Comparison of ENCODE assay signal across 11 cellular contexts in the genomic region with DNA sequence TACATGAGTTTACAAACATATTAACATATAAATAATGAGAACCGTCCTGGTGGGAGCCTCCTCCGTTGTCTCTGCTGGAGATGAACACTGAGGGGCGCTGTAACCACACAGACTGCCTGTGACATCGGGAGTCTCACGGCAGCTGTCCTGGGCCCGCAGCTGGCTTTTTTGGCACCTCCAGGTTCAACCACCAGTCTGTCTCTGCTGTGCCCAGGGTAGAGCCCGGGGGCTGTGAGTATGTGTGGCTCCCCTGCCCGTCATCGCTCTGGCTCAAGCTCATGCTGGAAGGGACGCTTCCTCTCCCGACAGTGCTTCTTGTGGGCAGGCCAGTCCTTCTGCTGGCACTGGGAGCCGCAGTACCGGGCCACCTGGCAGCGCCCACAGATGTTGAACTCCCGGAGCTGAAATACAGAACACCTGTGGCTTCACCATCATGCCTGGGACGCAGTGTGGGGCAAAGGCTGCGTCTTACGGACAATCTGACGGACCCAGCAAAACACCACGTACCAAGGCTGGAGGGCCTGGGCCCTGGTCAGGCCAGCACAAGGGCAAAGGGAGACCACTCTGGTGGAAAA. TPM values are rescaled to one million over a fixed set of nuclear protein-coding genes. Genes with fewer than 3 reads are reported as not detected.
DNase-seq lines count a peak whose midpoint lies in the region; ATAC-seq and TF ChIP-seq lines count a peak whose summit lies in the region.
"Had no signal": no experiment of that assay in that cellular context is flagged by ENCODE, and none has a peak within 500 bp of the region (broad histone marks: within the 10 kb centered on the region; RNA-seq: fewer than 3 reads in every experiment).

No MANE protein-coding gene starts in this region.

- H2AFZ ChIP-seq in PC-9 = no peak overlapping the region

- no peak for TF ChIP-seq POLR2A in suprapubic skin (IDR thresholded peaks at IDR 0.05)

- H3K4me2 ChIP-seq in PC-9 = no peak overlapping the region

- H4K20me1 ChIP-seq in PC-9 (ENCODE audit: insufficient read depth) = peaks cover 6% of the 10 kb centered on the region; the same call in 1 of the 2 replicates

- peaks cover 24% of the 10 kb centered on the region; the same call in 1 of the 2 replicates for H3F3A ChIP-seq in PC-9 (ENCODE audit: insufficient read depth, low read depth)

- DNase-seq in 8988T (peak; percentile 70), GM10248 (ENCODE audit: extremely low spot score) (no peak), PC-9 (peak in 1 of 2 experiments; percentile 32), fibroblast of villous mesenchyme (ENCODE audit: low read depth) (no peak), T-helper 1 cell (no peak), suprapubic skin (ENCODE audit: low spot score in 2 of 2) (no peak)
- DNase-seq in stimulated activated naive CD4-positive, alpha-beta T cell treated with Interleukin-2 at 50 U/mL for 16 hours (lab: John Stamatoyannopoulos, UW) = no peak
- DNase-seq: DMS79 had no signal

- ATAC-seq in HG03457 (IDR thresholded peaks at IDR 0.05; ENCODE audit: unreplicated experiment) = no peak

- TF ChIP-seq CTCF in GM10248 (IDR thresholded peaks at IDR 0.05; ENCODE audit: control extremely low read depth, extremely low read depth, low read depth, missing control alignments) (peak; percentile 22), PC-9 (conservative IDR thresholded peaks at IDR 0.05) (peak; percentile 66), fibroblast of villous mesenchyme (IDR thresholded peaks at IDR 0.05; ENCODE audit: insufficient read depth, low read depth, low read length) (peak; percentile 43), suprapubic skin (IDR thresholded peaks at IDR 0.05) (peak in 1 of 2 donors; percentile 12)

- BruUV-seq in PC-9 (replicated peaks; lab: Mats Ljungman, UMichigan) = no TSS peak

- CTCF ChIA-PET in GM10248 (lab: Yijun Ruan, JAX) (interaction anchor here (6.2 kb wide), 1 partner anchor 8 kb away, joined by 74 read pairs; a partner anchor contains a TSS), PC-9 (lab: Charles Lee) (no interaction called here)

- POLR2A ChIA-PET in GM10248 (lab: Yijun Ruan, JAX) (no interaction called here), PC-9 (lab: Charles Lee; ENCODE audit: unreplicated experiment) (no interaction called here)

- H3K4me1 ChIP-seq in PC-9 (replicated peaks; ENCODE audit: insufficient read depth) = peaks cover 6% of the 10 kb centered on the region
- H3K4me1 ChIP-seq in suprapubic skin = peaks cover 14% of the 10 kb centered on the region

- H3K36me3 ChIP-seq in PC-9 (ENCODE audit: low read depth) (peaks cover 4% of the 10 kb centered on the region; the same call in 1 of the 2 replicates), suprapubic skin (peaks cover 58% of the 10 kb centered on the region)
- H3K36me3 ChIP-seq: neutrophil had no signal

- H3K9me3 ChIP-seq in PC-9 (ENCODE audit: insufficient read depth, low read depth) = no peaks in the 10 kb centered on the region
- no peaks in the 10 kb centered on the region for H3K9me3 ChIP-seq in suprapubic skin
- H3K9me3 ChIP-seq: neutrophil, SJSA1 had no signal

- H3K79me2 ChIP-seq in PC-9 (ENCODE audit: low read depth) = peaks cover 12% of the 10 kb centered on the region

- intact Hi-C loops in PC-9 (cut with micrococcal nuclease; ENCODE audit: unreplicated experiment) = loop anchor here (2.0 kb wide), 1 partner anchor 90 kb away; no protein-coding TSS in a partner anchor

- H3K27me3 ChIP-seq in PC-9 (ENCODE audit: insufficient read depth, low read depth) (no peaks in the 10 kb centered on the region), suprapubic skin (no peaks in the 10 kb centered on the region)
- H3K27me3 ChIP-seq: neutrophil, SJSA1 had no signal

- no peak overlapping the region for H3K4me3 ChIP-seq in PC-9
- H3K4me3 ChIP-seq in fibroblast of villous mesenchyme (ENCODE audit: low read depth, low read length) = no peak overlapping the region
- H3K4me3 ChIP-seq in suprapubic skin = no peak overlapping the region
- H3K4me3 ChIP-seq: SJSA1 had no signal

- no peak overlapping the region for H3K27ac ChIP-seq in PC-9
- no peak overlapping the region for H3K27ac ChIP-seq in suprapubic skin
- H3K27ac ChIP-seq: neutrophil, SJSA1 had no signal

- no peak for TF ChIP-seq EP300 in suprapubic skin (IDR thresholded peaks at IDR 0.05)

- no peaks in the 10 kb centered on the region for H3K9me2 ChIP-seq in PC-9 (ENCODE audit: insufficient read depth)

- WGBS in suprapubic skin = 68% methylated on average over 9 of the region's 20 CpGs

RNA-seq across cellular contexts. Expression of a gene that starts 3.6 kb away (rescaled TPM):
- 48.5 and 52.2 TPM in 2 replicates for total RNA-seq in PC-9 (2021)
- 22.0 and 22.5 TPM in 2 replicates for total RNA-seq in fibroblast of villous mesenchyme
- total RNA-seq in suprapubic skin = 10 to 100 TPM; 26.8 to 64.8 (median 34.1) TPM

RNA-seq across cellular contexts. Expression of a gene that starts 7.9 kb away (rescaled TPM):
- total RNA-seq in PC-9 (2021) (47.7 and 49.2 TPM in 2 replicates), fibroblast of villous mesenchyme (18.0 and 18.6 TPM in 2 replicates), suprapubic skin (10 to 100 TPM; 19.2 to 39.4 (median 28.3) TPM)

RNA-seq across cellular contexts. Expression of a gene that starts 23.1 kb away (rescaled TPM):
- 116 and 127 TPM in 2 replicates for total RNA-seq in PC-9 (2021)
- 12.5 and 15.1 TPM in 2 replicates for total RNA-seq in fibroblast of villous mesenchyme
- total RNA-seq in suprapubic skin = 100 to 1,000 TPM in 1 of 4 donors, 10 to 100 TPM in 3; 79.2 to 143 (median 85.8) TPM

RNA-seq across cellular contexts. Expression of a gene that starts 30.7 kb away (rescaled TPM):
- 54.5 and 87.7 TPM in 2 replicates for total RNA-seq in PC-9 (2021)
- 41.5 and 58.0 TPM in 2 replicates for total RNA-seq in fibroblast of villous mesenchyme
- 10 to 100 TPM; 44.1 to 70.0 (median 55.3) TPM for total RNA-seq in suprapubic skin

RNA-seq across cellular contexts. Expression of a gene that starts 32.2 kb away (rescaled TPM):
- total RNA-seq in PC-9 (2021) = 1.9 and 4.9 TPM in 2 replicates
- 0.64 and 1.3 TPM in 2 replicates for total RNA-seq in fibroblast of villous mesenchyme
- total RNA-seq in suprapubic skin = 10 to 100 TPM; 12.2 to 97.0 (median 33.3) TPM
